ENCODE assay signal across 1 cellular context in the genomic region with DNA sequence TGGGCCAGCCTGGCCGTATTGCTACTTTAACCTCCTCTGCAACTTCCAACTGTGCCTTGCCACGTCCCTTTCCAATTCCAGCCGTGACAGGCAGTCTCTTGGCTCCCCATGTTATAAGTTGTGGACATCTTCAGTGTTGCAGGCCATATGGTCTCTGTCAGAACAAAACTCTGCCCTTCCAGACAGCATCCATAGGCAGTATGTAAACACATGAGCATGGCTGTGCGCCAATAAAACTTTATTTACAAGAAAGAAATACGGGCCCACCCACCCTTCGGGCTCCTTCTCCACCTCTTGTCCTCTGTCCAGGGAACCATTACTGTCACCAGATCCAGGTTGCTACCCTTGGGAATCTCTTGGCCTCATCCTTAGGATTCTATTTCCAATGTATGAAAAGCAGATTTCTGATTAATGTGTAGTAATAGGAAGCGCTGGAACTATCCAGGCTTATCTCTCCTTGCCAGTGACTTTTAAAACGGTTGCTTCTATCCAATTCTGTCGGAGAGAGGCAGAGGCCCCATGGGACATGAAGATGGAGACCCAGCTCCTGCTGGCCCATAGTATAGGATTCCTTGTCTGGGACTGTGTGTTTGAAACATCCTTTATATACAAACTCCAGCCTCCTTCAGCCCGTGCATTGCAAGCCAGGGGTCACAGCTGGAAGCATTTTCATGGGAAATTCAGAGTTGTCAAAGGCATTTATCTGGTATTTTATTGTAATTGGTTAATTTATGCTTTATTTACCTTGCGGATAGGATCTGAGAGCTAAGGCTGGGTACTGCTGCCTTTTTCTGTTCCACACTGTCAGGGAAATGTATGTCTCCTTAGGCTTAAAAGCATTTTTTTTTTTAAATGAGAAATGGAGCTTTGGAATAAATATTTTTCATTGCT.
A peak's percentile ranks its signal among the peaks of the same experiment; 100 is the strongest.
TF ChIP-seq lines count a peak whose summit lies in the region.

No MANE protein-coding gene starts in this region.

TF ChIP-seq in HEK293, 187 proteins besides CTCF, POLR2A, EP300 and RAD21 (continued from another document):
- TF ChIP-seq ZBTB20 (tag by site-specific recombination; IDR thresholded peaks at IDR 0.05) = no peak
- TF ChIP-seq ATF2 (tag by site-specific recombination; IDR thresholded peaks at IDR 0.05; ENCODE audit: low read depth) = no peak
- TF ChIP-seq, protein P1, sequence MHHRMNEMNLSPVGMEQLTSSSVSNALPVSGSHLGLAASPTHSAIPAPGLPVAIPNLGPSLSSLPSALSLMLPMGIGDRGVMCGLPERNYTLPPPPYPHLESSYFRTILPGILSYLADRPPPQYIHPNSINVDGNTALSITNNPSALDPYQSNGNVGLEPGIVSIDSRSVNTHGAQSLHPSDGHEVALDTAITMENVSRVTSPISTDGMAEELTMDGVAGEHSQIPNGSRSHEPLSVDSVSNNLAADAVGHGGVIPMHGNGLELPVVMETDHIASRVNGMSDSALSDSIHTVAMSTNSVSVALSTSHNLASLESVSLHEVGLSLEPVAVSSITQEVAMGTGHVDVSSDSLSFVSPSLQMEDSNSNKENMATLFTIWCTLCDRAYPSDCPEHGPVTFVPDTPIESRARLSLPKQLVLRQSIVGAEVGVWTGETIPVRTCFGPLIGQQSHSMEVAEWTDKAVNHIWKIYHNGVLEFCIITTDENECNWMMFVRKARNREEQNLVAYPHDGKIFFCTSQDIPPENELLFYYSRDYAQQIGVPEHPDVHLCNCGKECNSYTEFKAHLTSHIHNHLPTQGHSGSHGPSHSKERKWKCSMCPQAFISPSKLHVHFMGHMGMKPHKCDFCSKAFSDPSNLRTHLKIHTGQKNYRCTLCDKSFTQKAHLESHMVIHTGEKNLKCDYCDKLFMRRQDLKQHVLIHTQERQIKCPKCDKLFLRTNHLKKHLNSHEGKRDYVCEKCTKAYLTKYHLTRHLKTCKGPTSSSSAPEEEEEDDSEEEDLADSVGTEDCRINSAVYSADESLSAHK (tag by site-specific recombination; IDR thresholded peaks at IDR 0.05) = peak; percentile 53
- no peak for TF ChIP-seq ZNF488 (tag by site-specific recombination; IDR thresholded peaks at IDR 0.05)
- no peak for TF ChIP-seq SALL2 (tag by site-specific recombination; IDR thresholded peaks at IDR 0.05; ENCODE audit: borderline replicate concordance)
- peak; percentile 12; the same call in 1 of the 2 replicates for TF ChIP-seq KLF1 (tag by site-specific recombination; IDR thresholded peaks at IDR 0.05)
- no peak for TF ChIP-seq ZNF658 (tag by site-specific recombination; IDR thresholded peaks at IDR 0.05)
- no peak for TF ChIP-seq ZBTB21 (tag by site-specific recombination; IDR thresholded peaks at IDR 0.05)
- no peak for TF ChIP-seq ZNF394 (tag by site-specific recombination; IDR thresholded peaks at IDR 0.05; ENCODE audit: borderline replicate concordance)
- no peak for TF ChIP-seq ZNF433 (tag by site-specific recombination; IDR thresholded peaks at IDR 0.05; ENCODE audit: low read depth)
- no peak for TF ChIP-seq ZNF585B (tag by site-specific recombination; IDR thresholded peaks at IDR 0.05)
- TF ChIP-seq ZNF791 (tag by site-specific recombination; IDR thresholded peaks at IDR 0.05) = no peak
- TF ChIP-seq ZNF112 (tag by site-specific recombination; IDR thresholded peaks at IDR 0.05) = no peak
- TF ChIP-seq TSHZ1 (tag by site-specific recombination; IDR thresholded peaks at IDR 0.05; ENCODE audit: borderline replicate concordance) = no peak
- TF ChIP-seq ZNF423 (tag by site-specific recombination; IDR thresholded peaks at IDR 0.05) = peak; percentile 66
- TF ChIP-seq FEZF1 (tag by site-specific recombination; IDR thresholded peaks at IDR 0.05) = peak; percentile 74; the same call in 1 of the 2 replicates
- no peak for TF ChIP-seq SCRT2 (tag by site-specific recombination; IDR thresholded peaks at IDR 0.05)
- TF ChIP-seq PATZ1 (tag by site-specific recombination; IDR thresholded peaks at IDR 0.05) = no peak
- TF ChIP-seq ZNF660 (tag by site-specific recombination; IDR thresholded peaks at IDR 0.05) = no peak
- TF ChIP-seq ZNF518A (tag by site-specific recombination; conservative IDR thresholded peaks at IDR 0.05; ENCODE audit: low read depth) = no peak
- TF ChIP-seq ZNF211 (tag by site-specific recombination; IDR thresholded peaks at IDR 0.05; ENCODE audit: low read depth) = no peak
- TF ChIP-seq ZNF843 (tag by site-specific recombination; IDR thresholded peaks at IDR 0.05) = 0 out of 2 replicates have a peak, but pooled peaks have one; percentile 17
- TF ChIP-seq HOXC10 (CRISPR knock-in tag; IDR thresholded peaks at IDR 0.05) = no peak
- TF ChIP-seq ZNF221 (tag by site-specific recombination; IDR thresholded peaks at IDR 0.05; ENCODE audit: borderline replicate concordance) = no peak
- TF ChIP-seq ZFP3 (tag by site-specific recombination; IDR thresholded peaks at IDR 0.05; ENCODE audit: low read depth) = no peak
- no peak for TF ChIP-seq ZNF114 (tag by site-specific recombination; IDR thresholded peaks at IDR 0.05)
